In genomic region chr15:37847776-37848175, GRCh38 we compare ENCODE assay signal across 39 cellular contexts.
"Had no signal": no experiment of that assay in that cellular context is flagged by ENCODE, and none has a peak within 500 bp of the region (broad histone marks: within the 10 kb centered on the region; RNA-seq: fewer than 3 reads in every experiment).

No MANE protein-coding gene starts in this region.

- DNase-seq: activated effector memory CD4-positive, alpha-beta T cell treated with anti-CD3 and anti-CD28 coated beads, Interleukin-2, amount 50 U/mL, for 16 hours; activated effector memory CD4-positive, alpha-beta T cell treated with Interleukin-2 at 50 U/mL for 16 hours; activated gamma-delta T cell; activated gamma-delta T cell treated with Interleukin-2 at 50 U/mL for 16 hours; activated naive CD4-positive, alpha-beta T cell; activated naive CD4-positive, alpha-beta T cell treated with anti-CD3 and anti-CD28 coated beads for 36 hours; activated naive CD4-positive, alpha-beta T cell treated with anti-CD3 and anti-CD28 coated beads, Interleukin-2, amount 10 ng/mL, durations not matched to agents 7 days and 5 days; activated naive CD4-positive, alpha-beta T cell treated with anti-CD3 and anti-CD28 coated beads, Interleukin-2, amount 50 U/mL, for 16 hours; activated naive CD4-positive, alpha-beta T cell treated with Interleukin-2 at 50 U/mL for 16 hours; activated naive CD8-positive, alpha-beta T cell treated with anti-CD3 and anti-CD28 coated beads for 36 hours; activated naive CD8-positive, alpha-beta T cell treated with anti-CD3 and anti-CD28 coated beads, Interleukin-2, amount 10 ng/mL, durations not matched to agents 7 days and 5 days; activated naive CD8-positive, alpha-beta T cell treated with anti-CD3 and anti-CD28 coated beads, Interleukin-2, amount 50 U/mL, for 24 hours; activated T-cell treated with anti-CD3 and anti-CD28 coated beads, Interleukin-2, amount 50 U/mL, for 24 hours; activated T-cell treated with anti-CD3 and anti-CD28 coated beads, Interleukin-2, amount 50 U/mL, for 4 hours; activated T-cell treated with anti-CD3 and anti-CD28 coated beads, Interleukin-2, amount 50 U/mL, for 48 hours; activated T-cell treated with anti-CD3 and anti-CD28 coated beads, Interleukin-2, amount 50 U/mL, for 72 hours; adrenal gland; amniotic stem cell; amygdala; anterior cingulate cortex; aorta; body of pancreas; brain microvascular endothelial cell; caudate nucleus; central memory CD4-positive, alpha-beta T cell; cerebellar nuclear complex had no signal

- H3K27me3 ChIP-seq: adrenal gland, ascending aorta, body of pancreas, brain microvascular endothelial cell, breast epithelium, cardiac muscle cell had no signal

- ATAC-seq: activated naive CD4-positive, alpha-beta T cell treated with anti-CD3 and anti-CD28 coated beads, Interleukin-2, amount 50 U/mL, for 72 hours; activated naive CD8-positive, alpha-beta T cell treated with anti-CD3 and anti-CD28 coated beads, Interleukin-2, amount 50 U/mL, for 24 hours; activated T-cell treated with anti-CD3 and anti-CD28 coated beads, Interleukin-2, amount 50 U/mL, for 4 hours; activated T-cell treated with anti-CD3 and anti-CD28 coated beads, Interleukin-2, amount 50 U/mL, for 72 hours; activated T-helper 17 cell treated with anti-CD3 and anti-CD28 coated beads, Interleukin-2, amount 50 U/mL, for 72 hours; body of pancreas had no signal

- H3K4me3 ChIP-seq: adrenal gland, ascending aorta, body of pancreas, breast epithelium, cardiac muscle cell had no signal

- H3K9me3 ChIP-seq: adrenal gland, ascending aorta, body of pancreas had no signal

- H3K4me3 Mint-ChIP-seq: activated naive CD4-positive, alpha-beta T cell treated with anti-CD3 and anti-CD28 coated beads for 36 hours; activated naive CD4-positive, alpha-beta T cell treated with anti-CD3 and anti-CD28 coated beads, Interleukin-2, amount 10 ng/mL, durations not matched to agents 7 days and 5 days; activated naive CD4-positive, alpha-beta T cell treated with anti-CD3 and anti-CD28 coated beads, Interleukin-2, amount 50 U/mL, for 24 hours; activated naive CD8-positive, alpha-beta T cell; activated naive CD8-positive, alpha-beta T cell treated with anti-CD3 and anti-CD28 coated beads for 36 hours; activated naive CD8-positive, alpha-beta T cell treated with anti-CD3 and anti-CD28 coated beads, Interleukin-2, amount 10 ng/mL, durations not matched to agents 7 days and 5 days; activated naive CD8-positive, alpha-beta T cell treated with anti-CD3 and anti-CD28 coated beads, Interleukin-2, amount 50 U/mL, for 24 hours; activated T-cell treated with anti-CD3 and anti-CD28 coated beads, Interleukin-2, amount 50 U/mL, for 24 hours; activated T-cell treated with anti-CD3 and anti-CD28 coated beads, Interleukin-2, amount 50 U/mL, for 4 hours; activated T-cell treated with anti-CD3 and anti-CD28 coated beads, Interleukin-2, amount 50 U/mL, for 72 hours; activated T-helper 1 cell treated with anti-CD3 and anti-CD28 coated beads, Interleukin-12 subunit alpha, Interleukin-12 subunit beta, Interleukin-2, Interleukin-4 antibody, amounts not matched to agents 30 ng/mL and 10 ng/mL and 1 ng/mL, durations not matched to agents 14 hours and 24 hours and 36 hours; activated T-helper 17 cell treated with anti-CD3 and anti-CD28 coated beads, Interleukin-2, amount 50 U/mL, for 72 hours; brain; central memory CD8-positive, alpha-beta T cell had no signal

- H3K36me3 ChIP-seq: adrenal gland, ascending aorta, brain microvascular endothelial cell, breast epithelium, cardiac muscle cell had no signal

- H3K27ac Mint-ChIP-seq: activated naive CD4-positive, alpha-beta T cell treated with anti-CD3 and anti-CD28 coated beads for 36 hours; activated naive CD4-positive, alpha-beta T cell treated with anti-CD3 and anti-CD28 coated beads, Interleukin-2, amount 10 ng/mL, durations not matched to agents 7 days and 5 days; activated naive CD4-positive, alpha-beta T cell treated with anti-CD3 and anti-CD28 coated beads, Interleukin-2, amount 50 U/mL, for 24 hours; activated naive CD4-positive, alpha-beta T cell treated with anti-CD3 and anti-CD28 coated beads, Interleukin-2, amount 50 U/mL, for 72 hours; activated naive CD8-positive, alpha-beta T cell; activated naive CD8-positive, alpha-beta T cell treated with anti-CD3 and anti-CD28 coated beads for 36 hours; activated naive CD8-positive, alpha-beta T cell treated with anti-CD3 and anti-CD28 coated beads, Interleukin-2, amount 10 ng/mL, durations not matched to agents 7 days and 5 days; activated naive CD8-positive, alpha-beta T cell treated with anti-CD3 and anti-CD28 coated beads, Interleukin-2, amount 50 U/mL, for 24 hours; activated T-cell treated with anti-CD3 and anti-CD28 coated beads, Interleukin-2, amount 50 U/mL, for 24 hours; activated T-cell treated with anti-CD3 and anti-CD28 coated beads, Interleukin-2, amount 50 U/mL, for 72 hours; activated T-helper 1 cell treated with anti-CD3 and anti-CD28 coated beads, Interleukin-12 subunit alpha, Interleukin-12 subunit beta, Interleukin-2, Interleukin-4 antibody, amounts not matched to agents 30 ng/mL and 10 ng/mL and 1 ng/mL, durations not matched to agents 14 hours and 24 hours and 36 hours; activated T-helper 17 cell treated with anti-CD3 and anti-CD28 coated beads, Interleukin-2, amount 50 U/mL, for 72 hours; activated T-helper 2 cell treated with anti-CD3 and anti-CD28 coated beads, Interferon-gamma antibody, Interleukin-2, Interleukin-4, amounts not matched to agents 10 μg/mL and 5 μg/mL and 100 μg/mL, durations not matched to agents 14 hours and 24 hours and 36 hours; brain had no signal

- H3K4me1 Mint-ChIP-seq: activated naive CD4-positive, alpha-beta T cell treated with anti-CD3 and anti-CD28 coated beads, Interleukin-2, amount 10 ng/mL, durations not matched to agents 7 days and 5 days; activated naive CD4-positive, alpha-beta T cell treated with anti-CD3 and anti-CD28 coated beads, Interleukin-2, amount 50 U/mL, for 24 hours; activated naive CD8-positive, alpha-beta T cell treated with anti-CD3 and anti-CD28 coated beads for 36 hours; activated naive CD8-positive, alpha-beta T cell treated with anti-CD3 and anti-CD28 coated beads, Interleukin-2, amount 10 ng/mL, durations not matched to agents 7 days and 5 days; activated naive CD8-positive, alpha-beta T cell treated with anti-CD3 and anti-CD28 coated beads, Interleukin-2, amount 50 U/mL, for 24 hours; activated T-helper 17 cell treated with anti-CD3 and anti-CD28 coated beads, Interleukin-2, amount 50 U/mL, for 72 hours; brain; central memory CD8-positive, alpha-beta T cell had no signal

- H3K36me3 Mint-ChIP-seq: activated naive CD4-positive, alpha-beta T cell treated with anti-CD3 and anti-CD28 coated beads, Interleukin-2, amount 10 ng/mL, durations not matched to agents 7 days and 5 days; activated naive CD4-positive, alpha-beta T cell treated with anti-CD3 and anti-CD28 coated beads, Interleukin-2, amount 50 U/mL, for 24 hours; activated naive CD4-positive, alpha-beta T cell treated with anti-CD3 and anti-CD28 coated beads, Interleukin-2, amount 50 U/mL, for 72 hours; activated naive CD8-positive, alpha-beta T cell; activated naive CD8-positive, alpha-beta T cell treated with anti-CD3 and anti-CD28 coated beads for 36 hours; activated naive CD8-positive, alpha-beta T cell treated with anti-CD3 and anti-CD28 coated beads, Interleukin-2, amount 10 ng/mL, durations not matched to agents 7 days and 5 days; brain had no signal

- H3K4me1 ChIP-seq: adrenal gland, ascending aorta, body of pancreas, breast epithelium had no signal

- H3K9me3 Mint-ChIP-seq: activated naive CD4-positive, alpha-beta T cell treated with anti-CD3 and anti-CD28 coated beads for 36 hours; activated naive CD4-positive, alpha-beta T cell treated with anti-CD3 and anti-CD28 coated beads, Interleukin-2, amount 10 ng/mL, durations not matched to agents 7 days and 5 days; activated naive CD4-positive, alpha-beta T cell treated with anti-CD3 and anti-CD28 coated beads, Interleukin-2, amount 50 U/mL, for 24 hours; activated naive CD8-positive, alpha-beta T cell treated with anti-CD3 and anti-CD28 coated beads, Interleukin-2, amount 10 ng/mL, durations not matched to agents 7 days and 5 days; activated T-cell treated with anti-CD3 and anti-CD28 coated beads, Interleukin-2, amount 50 U/mL, for 24 hours; activated T-cell treated with anti-CD3 and anti-CD28 coated beads, Interleukin-2, amount 50 U/mL, for 4 hours; activated T-cell treated with anti-CD3 and anti-CD28 coated beads, Interleukin-2, amount 50 U/mL, for 72 hours; activated T-helper 2 cell treated with anti-CD3 and anti-CD28 coated beads, Interferon-gamma antibody, Interleukin-2, Interleukin-4, amounts not matched to agents 10 μg/mL and 5 μg/mL and 100 μg/mL, durations not matched to agents 14 hours and 24 hours and 36 hours had no signal

- H3K27me3 Mint-ChIP-seq: activated naive CD4-positive, alpha-beta T cell treated with anti-CD3 and anti-CD28 coated beads, Interleukin-2, amount 10 ng/mL, durations not matched to agents 7 days and 5 days; activated naive CD4-positive, alpha-beta T cell treated with anti-CD3 and anti-CD28 coated beads, Interleukin-2, amount 50 U/mL, for 24 hours; activated naive CD8-positive, alpha-beta T cell; activated naive CD8-positive, alpha-beta T cell treated with anti-CD3 and anti-CD28 coated beads for 36 hours; activated naive CD8-positive, alpha-beta T cell treated with anti-CD3 and anti-CD28 coated beads, Interleukin-2, amount 50 U/mL, for 24 hours; activated T-cell treated with anti-CD3 and anti-CD28 coated beads, Interleukin-2, amount 50 U/mL, for 24 hours; central memory CD8-positive, alpha-beta T cell had no signal

- H3K27ac ChIP-seq: adrenal gland, ascending aorta, body of pancreas, brain microvascular endothelial cell, breast epithelium, cardiac muscle cell had no signal

- FAIRE-seq: astrocyte, bronchial epithelial cell had no signal
